9 cellular contexts compared by ENCODE assay signal in genomic region chr12:14955876-14956811, GRCh38. TPM values are rescaled to one million over a fixed set of nuclear protein-coding genes. Genes with fewer than 3 reads are reported as not detected.
DNase-seq lines count a peak whose midpoint lies in the region; ATAC-seq, FAIRE-seq and TF ChIP-seq lines count a peak whose summit lies in the region.
"Had no signal": no experiment of that assay in that cellular context is flagged by ENCODE, and none has a peak within 500 bp of the region (broad histone marks: within the 10 kb centered on the region; RNA-seq: fewer than 3 reads in every experiment).

No MANE protein-coding gene starts in this region.

- H3K79me2 ChIP-seq in K562 (ENCODE audit: control insufficient read depth, insufficient read depth, low read length): no peaks in the 10 kb centered on the region
- H3K79me2 ChIP-seq: parathyroid adenoma had no signal

- H4K20me1 ChIP-seq in K562 (replicated peaks; ENCODE audit: control insufficient read depth, insufficient read depth, low read length): no peaks in the 10 kb centered on the region

- H3K9me3 ChIP-seq in K562 (replicated peaks; ENCODE audit: control insufficient read depth, insufficient read depth, low read depth, low read length): no peaks in the 10 kb centered on the region

- ATAC-seq in GM21447 (IDR thresholded peaks at IDR 0.05; ENCODE audit: unreplicated experiment) (peak; percentile 38), K562 (no peak)

- FAIRE-seq in K562 (lab: Jason Lieb, UNC) (no peak), urothelium cell line (lab: Jason Lieb, UNC) (peak; percentile 72)

- H3K4me2 ChIP-seq in K562 (ENCODE audit: insufficient read depth, low read length): no peak overlapping the region

- POLR2A ChIA-PET in GM10248 (lab: Yijun Ruan, JAX) (interaction anchor here (1.0 to 1.2 kb wide), 2 partner anchors 182 to 185 kb away, joined by 3 read pairs; a partner anchor contains a TSS), K562 (lab: Yijun Ruan, JAX) (interaction anchor here (0.7 kb wide), 2 partner anchors 9 to 10 kb away, joined by 3 read pairs; no protein-coding TSS in a partner anchor)

- intact Hi-C loops in K562 (cut with micrococcal nuclease): no loop called here

- no peak for TF ChIP-seq POLR2A in K562 (conservative IDR thresholded peaks at IDR 0.05)

- no peak overlapping the region for H3K9ac ChIP-seq in K562 (ENCODE audit: insufficient read depth in 1 of 2, low read depth in 2 of 2, low read length in 2 of 2)
- H3K9ac ChIP-seq: parathyroid adenoma had no signal

- H3K9me1 ChIP-seq in K562 (ENCODE audit: control insufficient read depth, insufficient read depth, low read length): no peaks in the 10 kb centered on the region

- no peak for TF ChIP-seq EP300 in K562 (IDR thresholded peaks at IDR 0.05; ENCODE audit: low read length)

- no peak overlapping the region for H3K27ac ChIP-seq in K562 (ENCODE audit: extremely low read depth, low read depth, low read length)

- no peak overlapping the region for H3K4me3 ChIP-seq in K562

- H3K36me3 ChIP-seq in K562 (ENCODE audit: control insufficient read depth, insufficient read depth, low read length): no peaks in the 10 kb centered on the region

- CTCF ChIA-PET in GM10248 (lab: Yijun Ruan, JAX) (interaction anchor here (1.0 to 2.9 kb wide), 4 partner anchors 10 to 110 kb away, joined by 3 to 9 read pairs (median 5); partner anchors contain the start of gene ERP27), K562 (lab: Yijun Ruan, JAX; ENCODE audit: low intra/inter-chr PET ratio) (no interaction called here)

- no peaks in the 10 kb centered on the region; a peak in 2 of 5 replicates for H3K4me1 ChIP-seq in K562 (replicated peaks in 1 of 2; ENCODE audit: control insufficient read depth in 2 of 2, insufficient read depth in 2 of 2, low read length in 2 of 2)

- in situ Hi-C loops in K562 (cut with MboI): loop anchor here (25.0 kb wide), 1 partner anchor 744 kb away; no protein-coding TSS in a partner anchor

- H3K27me3 ChIP-seq in K562 (ENCODE audit: control insufficient read depth in 2 of 2, insufficient read depth in 2 of 2, low read length in 2 of 2): no peaks in the 10 kb centered on the region

- no peak overlapping the region for H2AFZ ChIP-seq in K562 (ENCODE audit: low read depth, low read length)
- H2AFZ ChIP-seq: parathyroid adenoma had no signal

- BruUV-seq in K562 (replicated peaks; lab: Mats Ljungman, UMichigan): no TSS peak

- no peak for TF ChIP-seq CTCF in GM10248 (IDR thresholded peaks at IDR 0.05; ENCODE audit: control extremely low read depth, extremely low read depth, low read depth, missing control alignments)
- no peak for TF ChIP-seq CTCF in K562 (IDR thresholded peaks at IDR 0.05 in 2 of 3, conservative IDR thresholded peaks at IDR 0.05 in 1 of 3; ENCODE audit: insufficient read depth in 2 of 3, low read depth in 1 of 3, low read length in 3 of 3)

- TF ChIP-seq RAD21 in K562 (CRISPR knock-in tag; conservative IDR thresholded peaks at IDR 0.05 in 1 of 2, IDR thresholded peaks at IDR 0.05 in 1 of 2): no peak

- DNase-seq in GM10248 (ENCODE audit: extremely low spot score) (peak; percentile 19), Kasumi-1 (lab: John Stamatoyannopoulos, UW) (peak; percentile 62 to 71), K562 (ENCODE audit: extremely low read depth in 1 of 4, low spot score in 3 of 4) (no peak), urothelium cell line (ENCODE audit: low spot score) (no peak), NCI-H510A treated with DMSO at 0.1 percent for 48 hours (lab: John Stamatoyannopoulos, UW) (no peak), middle frontal gyrus (ENCODE audit: extremely low spot score, low spot score) (no peak), epidermal melanocyte (ENCODE audit: insufficient read length, low spot score) (no peak)

- WGBS in K562 (ENCODE audit: insufficient coverage, low coverage, missing lambda C conversion rate): 32% methylated on average over 7 of the region's 9 CpGs

TF ChIP-seq in K562, 482 proteins besides CTCF, POLR2A, EP300 and RAD21:
- TF ChIP-seq RBM25 (IDR thresholded peaks at IDR 0.05; ENCODE audit: low read depth, low read length, severe bottlenecking) (peak; percentile 5), THAP12 (CRISPR knock-in tag; IDR thresholded peaks at IDR 0.05) (no peak), RBM39 (optimal IDR thresholded peaks at IDR 0.05; ENCODE audit: low read depth, low read length) (no peak)

RNA-seq across cellular contexts. Expression of gene ARHGDIB, which starts 5.3 kb away (rescaled TPM):
- 0.39 TPM in 1 of 2 replicates, not detected in the other for total RNA-seq in K562 (2011; cell fraction: chromatin; rRNA removed; ENCODE audit: low replicate concordance)
- total RNA-seq in K562 (2011; cell fraction: nucleolus; rRNA removed): 0.53 TPM in 1 of 2 replicates, not detected in the other
- total RNA-seq in K562 (2011; cell fraction: nucleoplasm; rRNA removed): 0.76 and 0.81 TPM in 2 replicates
- 63.2 and 100 TPM in 2 replicates for total RNA-seq in K562 (2014; rRNA removed)
- total RNA-seq in K562 (2014; rRNA removed; fragmentation: Illumina TruSeq; extraction: Trizol): 67.3 and 68.7 TPM in 2 replicates
- total RNA-seq in K562 (2015; rRNA removed; fragmentation: Illumina TruSeq; extraction: Trizol): 145 and 151 TPM in 2 replicates
- 51.1 and 55.8 TPM in 2 replicates for total RNA-seq in K562 (2021)
- 9.5 and 21.9 TPM in 2 replicates for polyA plus RNA-seq in K562 (2011; rRNA removed)
- polyA plus RNA-seq in K562 (2011; cell fraction: cytosol; rRNA removed): 11.3 and 35.3 TPM in 2 replicates
- polyA plus RNA-seq in K562 (2011; cell fraction: nucleus; rRNA removed): 2.8 and 7.8 TPM in 2 replicates
- 132 and 187 TPM in 2 replicates for polyA plus RNA-seq in K562 (2012)
- 114 and 145 TPM in 2 replicates for polyA plus RNA-seq in K562 (2014; fragmentation: Illumina TruSeq; extraction: Trizol)
- 100 to 1,000 TPM; 171 to 204 TPM for polyA plus RNA-seq in K562 (2014; fragmentation: Nextera tagmentation; extraction: Ambion mirVana)
- 90.4 and 116 TPM in 2 replicates for polyA plus RNA-seq in K562 (2014; rRNA removed)
- 12.7 and 19.3 TPM in 2 replicates for polyA minus RNA-seq in K562 (2011; rRNA and poly(A)+ RNA removed)
- 3.9 and 4.3 TPM in 2 replicates for polyA minus RNA-seq in K562 (2011; cell fraction: cytosol; rRNA and poly(A)+ RNA removed)
- 0.27 and 4.2 TPM in 2 replicates for polyA minus RNA-seq in K562 (2011; cell fraction: nucleus; rRNA and poly(A)+ RNA removed)

RNA-seq across cellular contexts. Expression of gene PDE6H, which starts 16.7 kb away (rescaled TPM):
- total RNA-seq in K562 (2011; cell fraction: chromatin; rRNA removed; ENCODE audit: low replicate concordance): not detected in 2 replicates
- not detected in 2 replicates for total RNA-seq in K562 (2011; cell fraction: nucleolus; rRNA removed)
- not detected in 2 replicates for total RNA-seq in K562 (2011; cell fraction: nucleoplasm; rRNA removed)
- total RNA-seq in K562 (2014; rRNA removed) (not detected in 2 replicates), K562 (2014; rRNA removed; fragmentation: Illumina TruSeq; extraction: Trizol) (not detected in 2 replicates), K562 (2015; rRNA removed; fragmentation: Illumina TruSeq; extraction: Trizol) (not detected in 2 replicates), K562 (2021) (not detected in 2 replicates)
- polyA plus RNA-seq in K562 (2011; rRNA removed) (not detected in 2 replicates), K562 (2014; fragmentation: Illumina TruSeq; extraction: Trizol) (not detected in 2 replicates), K562 (2014; fragmentation: Nextera tagmentation; extraction: Ambion mirVana) (under 1 TPM in 1 of 2 experiments, not detected in 1; 0.15 TPM), K562 (2014; rRNA removed) (not detected in 2 replicates)
- polyA plus RNA-seq in K562 (2011; cell fraction: cytosol; rRNA removed): not detected in 2 replicates
- 0.22 TPM in 1 of 2 replicates, not detected in the other for polyA plus RNA-seq in K562 (2011; cell fraction: nucleus; rRNA removed)
- polyA plus RNA-seq in K562 (2012): not detected in 2 replicates
- not detected in 2 replicates for polyA minus RNA-seq in K562 (2011; rRNA and poly(A)+ RNA removed)
- not detected in 2 replicates for polyA minus RNA-seq in K562 (2011; cell fraction: cytosol; rRNA and poly(A)+ RNA removed)
- not detected in 2 replicates for polyA minus RNA-seq in K562 (2011; cell fraction: nucleus; rRNA and poly(A)+ RNA removed)

RNA-seq across cellular contexts. Expression of gene ERP27, which starts 17.8 kb away (rescaled TPM):
- not detected in 2 replicates for total RNA-seq in K562 (2011; cell fraction: chromatin; rRNA removed; ENCODE audit: low replicate concordance)
- not detected in 2 replicates for total RNA-seq in K562 (2011; cell fraction: nucleolus; rRNA removed)
- total RNA-seq in K562 (2011; cell fraction: nucleoplasm; rRNA removed): not detected in 2 replicates
- 0.27 TPM in 1 of 2 replicates, not detected in the other for total RNA-seq in K562 (2014; rRNA removed)
- 0.07 TPM in 1 of 2 replicates, not detected in the other for total RNA-seq in K562 (2014; rRNA removed; fragmentation: Illumina TruSeq; extraction: Trizol)
- total RNA-seq in K562 (2015; rRNA removed; fragmentation: Illumina TruSeq; extraction: Trizol): 0.11 TPM in 1 of 2 replicates, not detected in the other
- 0.13 TPM in 1 of 2 replicates, not detected in the other for total RNA-seq in K562 (2021)
- polyA plus RNA-seq in K562 (2011; rRNA removed): not detected in 2 replicates
- not detected in 2 replicates for polyA plus RNA-seq in K562 (2011; cell fraction: cytosol; rRNA removed)
- polyA plus RNA-seq in K562 (2011; cell fraction: nucleus; rRNA removed): not detected in 2 replicates
- 0.05 TPM in 1 of 2 replicates, not detected in the other for polyA plus RNA-seq in K562 (2012)
- 0.08 TPM in 1 of 2 replicates, not detected in the other for polyA plus RNA-seq in K562 (2014; fragmentation: Illumina TruSeq; extraction: Trizol)
- polyA plus RNA-seq in K562 (2014; fragmentation: Nextera tagmentation; extraction: Ambion mirVana): not detected
- polyA plus RNA-seq in K562 (2014; rRNA removed): not detected in 2 replicates
- polyA minus RNA-seq in K562 (2011; rRNA and poly(A)+ RNA removed): not detected in 2 replicates
- polyA minus RNA-seq in K562 (2011; cell fraction: cytosol; rRNA and poly(A)+ RNA removed): not detected in 2 replicates
- polyA minus RNA-seq in K562 (2011; cell fraction: nucleus; rRNA and poly(A)+ RNA removed): not detected in 2 replicates

Comparison
In these comparisons a context has a peak if more than half of its experiments do, and no peak if none do; other contexts are left out.
1. DNase-seq: peak in GM10248 (single experiment) and Kasumi-1 (2 of 2); none in K562 (0 of 4), urothelium cell line (single experiment), NCI-H510A treated with DMSO at 0.1 percent for 48 hours (single experiment), middle frontal gyrus (single experiment) and epidermal melanocyte (single experiment).